8 cellular contexts compared by ENCODE assay signal in genomic region chr13:79522583-79522982, GRCh38. TPM values are rescaled to one million over a fixed set of nuclear protein-coding genes. Genes with fewer than 3 reads are reported as not detected.
DNase-seq lines count a peak whose midpoint lies in the region; ATAC-seq, FAIRE-seq and TF ChIP-seq lines count a peak whose summit lies in the region.

No MANE protein-coding gene starts in this region.

- CTCF ChIA-PET in Calu3 (lab: Charles Lee) (no interaction called here), HepG2 (lab: Yijun Ruan, JAX; ENCODE audit: low intra/inter-chr PET ratio, low total read pairs) (no interaction called here)

- ATAC-seq in GM21619 (IDR thresholded peaks at IDR 0.05; ENCODE audit: unreplicated experiment) (peak; percentile 96), HepG2 (no peak)

- no peak overlapping the region for H2AFZ ChIP-seq in HepG2 (ENCODE audit: low read length)

- H3K27ac Mint-ChIP-seq in Calu3 (ENCODE audit: unreplicated experiment), result no peak overlapping the region

- H3K36me3 Mint-ChIP-seq in Calu3 (ENCODE audit: insufficient read depth, unreplicated experiment), result no peaks in the 10 kb centered on the region

- intact Hi-C loops in Calu3 (cut with micrococcal nuclease; ENCODE audit: unreplicated experiment) (no loop called here), HepG2 (cut with micrococcal nuclease; ENCODE audit: unreplicated experiment) (no loop called here)

- no peaks in the 10 kb centered on the region for H3K9me3 Mint-ChIP-seq in Calu3 (ENCODE audit: low read depth, unreplicated experiment)

- no peak overlapping the region for H3K4me3 ChIP-seq in HepG2 (replicated peaks in 1 of 3; ENCODE audit: insufficient read depth in 1 of 3, low read depth in 2 of 3, low read length in 3 of 3)

- BruUV-seq in Calu3 (replicated peaks; lab: Mats Ljungman, UMichigan) (no TSS peak), HepG2 (replicated peaks; lab: Mats Ljungman, UMichigan) (no TSS peak)

- H3K79me2 ChIP-seq in HepG2 (ENCODE audit: insufficient read depth, low read length), result no peaks in the 10 kb centered on the region

- FAIRE-seq in GM18507 (lab: Jason Lieb, UNC) (peak; percentile 92), HepG2 (lab: Jason Lieb, UNC) (no peak)

- H4K20me1 ChIP-seq in HepG2 (ENCODE audit: insufficient read depth, low read length), result no peaks in the 10 kb centered on the region

- TF ChIP-seq EP300 in HepG2 (IDR thresholded peaks at IDR 0.05; ENCODE audit: low read depth in 2 of 2, low read length in 2 of 2) (no peak), HepG2 (CRISPR knock-in tag; IDR thresholded peaks at IDR 0.05; ENCODE audit: borderline replicate concordance) (no peak)

- no peak overlapping the region for H3K4me2 ChIP-seq in HepG2 (ENCODE audit: low read depth, low read length)

- no peak overlapping the region for H3K27ac ChIP-seq in HepG2 (ENCODE audit: extremely low read length, insufficient read depth, low read length)

- H3K9ac ChIP-seq in HepG2 (ENCODE audit: insufficient read depth, low read depth, low read length), result no peak overlapping the region

- in situ Hi-C loops in HepG2 (cut with HindIII; ENCODE audit: extremely low pct_ligation_motif_present, low pct_unique_long_range_greater_than_20kb), result no loop called here

- no peaks in the 10 kb centered on the region for H3K27me3 ChIP-seq in HepG2 (ENCODE audit: control insufficient read depth in 1 of 2, insufficient read depth in 2 of 2, low read length in 2 of 2)

- TF ChIP-seq RAD21 in HepG2 (CRISPR knock-in tag; IDR thresholded peaks at IDR 0.05), result no peak

- peaks cover 3 to 28% of the 10 kb centered on the region in 2 experiments for H3K36me3 ChIP-seq in HepG2 (replicated peaks in 1 of 2; ENCODE audit: control insufficient read depth in 1 of 2, insufficient read depth in 2 of 2, low read length in 2 of 2)

- no peaks in the 10 kb centered on the region for H3K9me3 ChIP-seq in HepG2 (ENCODE audit: low read length)

- no peak overlapping the region for H3K4me3 Mint-ChIP-seq in Calu3 (ENCODE audit: low read depth, unreplicated experiment)

- TF ChIP-seq CTCF in Calu3 (IDR thresholded peaks at IDR 0.05; ENCODE audit: unreplicated experiment) (no peak), HepG2 (CRISPR knock-in tag; IDR thresholded peaks at IDR 0.05) (no peak)

- DNase-seq in GM18507 (ENCODE audit: extremely low spot score, insufficient read length, low read depth), result peak; percentile 36
- DNase-seq in HUDEP-2 (lab: John Stamatoyannopoulos, UW; ENCODE audit: unreplicated experiment in 76 of 76), result peak in 69 of 76 experiments; percentile 1 to 90 (median 53)
- DNase-seq in dermis blood vessel endothelial cell, result peak; percentile 53
- no peak for DNase-seq in Calu3
- DNase-seq in NOMO-1 treated with dmso at 0.1 percent for 144 hours (lab: John Stamatoyannopoulos, UW; ENCODE audit: unreplicated experiment), result no peak
- no peak for DNase-seq in HepG2 (ENCODE audit: low spot score)
- DNase-seq in central memory CD4-positive, alpha-beta T cell, result no peak

- no peaks in the 10 kb centered on the region for H3K27me3 Mint-ChIP-seq in Calu3 (ENCODE audit: unreplicated experiment)

- TF ChIP-seq POLR2A in HepG2 (IDR thresholded peaks at IDR 0.05; ENCODE audit: insufficient read depth in 1 of 2, low read depth in 2 of 2, low read length in 2 of 2), result no peak

- no peaks in the 10 kb centered on the region for H3K4me1 Mint-ChIP-seq in Calu3 (ENCODE audit: low read depth, unreplicated experiment)

- POLR2A ChIA-PET in HepG2 (lab: Yijun Ruan, JAX), result no interaction called here

- no peaks in the 10 kb centered on the region for H3K4me1 ChIP-seq in HepG2 (ENCODE audit: insufficient read depth, low read length)

TF ChIP-seq in HepG2, 621 proteins besides CTCF, POLR2A, EP300 and RAD21:
- TF ChIP-seq STAT5B (CRISPR knock-in tag; IDR thresholded peaks at IDR 0.05) (no peak), KLF6 (CRISPR knock-in tag; IDR thresholded peaks at IDR 0.05) (no peak), JDP2 (CRISPR knock-in tag; IDR thresholded peaks at IDR 0.05; ENCODE audit: borderline replicate concordance) (no peak), HMG20A (CRISPR knock-in tag; IDR thresholded peaks at IDR 0.05; ENCODE audit: borderline replicate concordance) (no peak), ZNF326 (CRISPR knock-in tag; IDR thresholded peaks at IDR 0.05; ENCODE audit: borderline replicate concordance) (no peak), TSC22D2 (CRISPR knock-in tag; IDR thresholded peaks at IDR 0.05; ENCODE audit: borderline replicate concordance) (no peak), NCOA2 (CRISPR knock-in tag; IDR thresholded peaks at IDR 0.05) (no peak), ZNF567 (CRISPR knock-in tag; IDR thresholded peaks at IDR 0.05; ENCODE audit: borderline replicate concordance) (no peak), DNMT1 (CRISPR knock-in tag; IDR thresholded peaks at IDR 0.05) (no peak)

RNA-seq across cellular contexts. Expression of gene NDFIP2, which starts 41.6 kb away (rescaled TPM):
- 20.1 and 30.3 TPM in 2 replicates for total RNA-seq in dermis blood vessel endothelial cell
- total RNA-seq in Calu3 (2022), result 25.9 and 26.7 TPM in 2 replicates
- total RNA-seq in HepG2 (2016; rRNA removed; fragmentation: Illumina TruSeq; extraction: Trizol), result 32.0 and 32.6 TPM in 2 replicates
- 5.4 and 6.5 TPM in 2 replicates for total RNA-seq in HepG2 (2016; cell fraction: cytosol; rRNA removed; fragmentation: Illumina TruSeq; extraction: Trizol; ENCODE audit: low read depth)
- 32.5 and 33.8 TPM in 2 replicates for total RNA-seq in HepG2 (2016; cell fraction: insoluble cytoplasmic fraction; rRNA removed; fragmentation: Illumina TruSeq; extraction: Trizol)
- 11.7 and 12.3 TPM in 2 replicates for total RNA-seq in HepG2 (2016; cell fraction: membrane; rRNA removed; fragmentation: Illumina TruSeq; extraction: Trizol)
- total RNA-seq in HepG2 (2016; cell fraction: nucleus; rRNA removed; fragmentation: Illumina TruSeq; extraction: Trizol), result 28.6 and 29.3 TPM in 2 replicates
- polyA plus RNA-seq in HepG2 (2011; rRNA removed), result 22.8 and 23.2 TPM in 2 replicates
- polyA plus RNA-seq in HepG2 (2011; cell fraction: cytosol; rRNA removed), result 11.6 and 13.3 TPM in 2 replicates
- 5.7 and 6.8 TPM in 2 replicates for polyA plus RNA-seq in HepG2 (2011; cell fraction: nucleus; rRNA removed)
- polyA plus RNA-seq in HepG2 (2012), result 19.8 and 27.5 TPM in 2 replicates
- 4.3 and 5.2 TPM in 2 replicates for polyA plus RNA-seq in HepG2 (2016; cell fraction: cytosol; fragmentation: Illumina TruSeq; extraction: Trizol; ENCODE audit: low read depth)
- polyA plus RNA-seq in HepG2 (2016; cell fraction: insoluble cytoplasmic fraction; fragmentation: Illumina TruSeq; extraction: Trizol; ENCODE audit: low read depth), result 27.0 and 28.4 TPM in 2 replicates
- 9.5 TPM in 2 replicates for polyA plus RNA-seq in HepG2 (2016; cell fraction: membrane; fragmentation: Illumina TruSeq; extraction: Trizol; ENCODE audit: low read depth)
- 31.9 and 33.1 TPM in 2 replicates for polyA plus RNA-seq in HepG2 (2016; cell fraction: nucleus; fragmentation: Illumina TruSeq; extraction: Trizol; ENCODE audit: insufficient read depth, low read depth)
- 26.2 and 77.2 TPM in 2 replicates for polyA minus RNA-seq in HepG2 (2011; rRNA and poly(A)+ RNA removed; ENCODE audit: low replicate concordance)
- 21.9 and 24.7 TPM in 2 replicates for polyA minus RNA-seq in HepG2 (2011; cell fraction: cytosol; rRNA and poly(A)+ RNA removed)
- 20.2 and 23.6 TPM in 2 replicates for polyA minus RNA-seq in HepG2 (2011; cell fraction: nucleus; rRNA and poly(A)+ RNA removed)

Comparison
In these comparisons a context has a peak if more than half of its experiments do, and no peak if none do; other contexts are left out.
1. DNase-seq: peak in GM18507 (single experiment), HUDEP-2 (69 of 76) and dermis blood vessel endothelial cell (single experiment); none in Calu3 (single experiment), NOMO-1 treated with dmso at 0.1 percent for 144 hours (single experiment), HepG2 (single experiment) and central memory CD4-positive, alpha-beta T cell (single experiment).